1 cellular context compared by ENCODE assay signal in genomic region chr1:2257245-2257627, GRCh38.
TF ChIP-seq lines count a peak whose summit lies in the region.

No MANE protein-coding gene starts in this region.

TF ChIP-seq in HepG2, 621 proteins besides CTCF, POLR2A, EP300 and RAD21:
- no peak for TF ChIP-seq ZNF335 (CRISPR knock-in tag; IDR thresholded peaks at IDR 0.05)
- TF ChIP-seq KLF16 (CRISPR knock-in tag; IDR thresholded peaks at IDR 0.05): no peak
- peak; percentile 75 for TF ChIP-seq ZBTB33 (CRISPR knock-in tag; IDR thresholded peaks at IDR 0.05)
- TF ChIP-seq TFAP4 (IDR thresholded peaks at IDR 0.05; ENCODE audit: borderline replicate concordance, low read depth): no peak
- TF ChIP-seq AGO2 (optimal IDR thresholded peaks at IDR 0.05; ENCODE audit: low read depth, low read length): peak; percentile 61
- TF ChIP-seq PCBP1 (IDR thresholded peaks at IDR 0.05; ENCODE audit: borderline replicate concordance, low read depth, low read length): no peak
- TF ChIP-seq, protein P1, sequence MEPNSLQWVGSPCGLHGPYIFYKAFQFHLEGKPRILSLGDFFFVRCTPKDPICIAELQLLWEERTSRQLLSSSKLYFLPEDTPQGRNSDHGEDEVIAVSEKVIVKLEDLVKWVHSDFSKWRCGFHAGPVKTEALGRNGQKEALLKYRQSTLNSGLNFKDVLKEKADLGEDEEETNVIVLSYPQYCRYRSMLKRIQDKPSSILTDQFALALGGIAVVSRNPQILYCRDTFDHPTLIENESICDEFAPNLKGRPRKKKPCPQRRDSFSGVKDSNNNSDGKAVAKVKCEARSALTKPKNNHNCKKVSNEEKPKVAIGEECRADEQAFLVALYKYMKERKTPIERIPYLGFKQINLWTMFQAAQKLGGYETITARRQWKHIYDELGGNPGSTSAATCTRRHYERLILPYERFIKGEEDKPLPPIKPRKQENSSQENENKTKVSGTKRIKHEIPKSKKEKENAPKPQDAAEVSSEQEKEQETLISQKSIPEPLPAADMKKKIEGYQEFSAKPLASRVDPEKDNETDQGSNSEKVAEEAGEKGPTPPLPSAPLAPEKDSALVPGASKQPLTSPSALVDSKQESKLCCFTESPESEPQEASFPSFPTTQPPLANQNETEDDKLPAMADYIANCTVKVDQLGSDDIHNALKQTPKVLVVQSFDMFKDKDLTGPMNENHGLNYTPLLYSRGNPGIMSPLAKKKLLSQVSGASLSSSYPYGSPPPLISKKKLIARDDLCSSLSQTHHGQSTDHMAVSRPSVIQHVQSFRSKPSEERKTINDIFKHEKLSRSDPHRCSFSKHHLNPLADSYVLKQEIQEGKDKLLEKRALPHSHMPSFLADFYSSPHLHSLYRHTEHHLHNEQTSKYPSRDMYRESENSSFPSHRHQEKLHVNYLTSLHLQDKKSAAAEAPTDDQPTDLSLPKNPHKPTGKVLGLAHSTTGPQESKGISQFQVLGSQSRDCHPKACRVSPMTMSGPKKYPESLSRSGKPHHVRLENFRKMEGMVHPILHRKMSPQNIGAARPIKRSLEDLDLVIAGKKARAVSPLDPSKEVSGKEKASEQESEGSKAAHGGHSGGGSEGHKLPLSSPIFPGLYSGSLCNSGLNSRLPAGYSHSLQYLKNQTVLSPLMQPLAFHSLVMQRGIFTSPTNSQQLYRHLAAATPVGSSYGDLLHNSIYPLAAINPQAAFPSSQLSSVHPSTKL (CRISPR knock-in tag; IDR thresholded peaks at IDR 0.05): no peak
- TF ChIP-seq ZBTB38 (CRISPR knock-in tag; IDR thresholded peaks at IDR 0.05): peak; percentile 74
- TF ChIP-seq DPF2 (CRISPR knock-in tag; IDR thresholded peaks at IDR 0.05; ENCODE audit: borderline replicate concordance, low read depth): no peak
TF ChIP-seq in HepG2: peak in this region for 3.
